Comparison of ENCODE assay signal across 18 cellular contexts in genomic region chr1:53621144-53621543, GRCh38.
DNase-seq lines count a peak whose midpoint lies in the region; ATAC-seq and TF ChIP-seq lines count a peak whose summit lies in the region.
"Had no signal": no experiment of that assay in that cellular context is flagged by ENCODE, and none has a peak within 500 bp of the region (broad histone marks: within the 10 kb centered on the region; RNA-seq: fewer than 3 reads in every experiment).

No MANE protein-coding gene starts in this region.

- H3K9me3 Mint-ChIP-seq in natural killer cell, result no peaks in the 10 kb centered on the region
- H3K9me3 Mint-ChIP-seq in natural killer cell treated with Interleukin-12 subunit alpha and Interleukin-12 subunit beta and Interleukin-15 and Interleukin-18, amount 100 ng/mL, for 72 hours, result no peaks in the 10 kb centered on the region
- no peaks in the 10 kb centered on the region for H3K9me3 Mint-ChIP-seq in endodermal cell
- H3K9me3 Mint-ChIP-seq in glutamatergic neuron (ENCODE audit: unreplicated experiment), result peaks cover 3% of the 10 kb centered on the region

- DNase-seq in natural killer cell (peak; percentile 0), endodermal cell (peak; percentile 20), sigmoid colon (peak; percentile 40), occipital lobe (lab: John Stamatoyannopoulos, UW) (no peak), caudate nucleus (lab: John Stamatoyannopoulos, UW) (no peak), glutamatergic neuron (no peak)
- no peak for DNase-seq in natural killer cell treated with Interleukin-12 subunit alpha and Interleukin-12 subunit beta and Interleukin-15 and Interleukin-18, amount 100 ng/mL, for 72 hours (ENCODE audit: low spot score)
- DNase-seq: AML-193, KG1, NCI-H1048, NCI-H146, NCI-H2081 treated with DMSO at 0.1 percent for 48 hours, NCI-H226, NCI-H748 treated with DMSO at 0.1 percent for 48 hours, PC-9 had no signal

- H3K27me3 Mint-ChIP-seq in natural killer cell (ENCODE audit: low read depth in 2 of 2) (peaks cover 0 to 5% of the 10 kb centered on the region in 2 donors), endodermal cell (ENCODE audit: insufficient read depth) (no peaks in the 10 kb centered on the region), glutamatergic neuron (ENCODE audit: unreplicated experiment) (peaks cover 5% of the 10 kb centered on the region)
- peaks cover 0 to 4% of the 10 kb centered on the region in 2 donors for H3K27me3 Mint-ChIP-seq in natural killer cell treated with Interleukin-12 subunit alpha and Interleukin-12 subunit beta and Interleukin-15 and Interleukin-18, amount 100 ng/mL, for 72 hours

- H3K4me1 Mint-ChIP-seq in natural killer cell (no peaks in the 10 kb centered on the region), endodermal cell (no peaks in the 10 kb centered on the region), glutamatergic neuron (ENCODE audit: low read depth, unreplicated experiment) (peaks cover 19% of the 10 kb centered on the region)
- H3K4me1 Mint-ChIP-seq in natural killer cell treated with Interleukin-12 subunit alpha and Interleukin-12 subunit beta and Interleukin-15 and Interleukin-18, amount 100 ng/mL, for 72 hours (ENCODE audit: low read depth in 2 of 2), result no peaks in the 10 kb centered on the region

- H3K36me3 ChIP-seq in endodermal cell (ENCODE audit: control insufficient read depth, insufficient read depth, low read length) (no peaks in the 10 kb centered on the region), sigmoid colon (no peaks in the 10 kb centered on the region)

- H3K27ac Mint-ChIP-seq in natural killer cell, result no peak overlapping the region
- H3K27ac Mint-ChIP-seq in natural killer cell treated with Interleukin-12 subunit alpha and Interleukin-12 subunit beta and Interleukin-15 and Interleukin-18, amount 100 ng/mL, for 72 hours, result no peak overlapping the region
- no peak overlapping the region for H3K27ac Mint-ChIP-seq in endodermal cell
- no peak overlapping the region for H3K27ac Mint-ChIP-seq in glutamatergic neuron (ENCODE audit: unreplicated experiment)

- H3K27me3 ChIP-seq in endodermal cell (ENCODE audit: control insufficient read depth, insufficient read depth, low read length, poor library complexity, severe bottlenecking), result no peaks in the 10 kb centered on the region
- no peaks in the 10 kb centered on the region for H3K27me3 ChIP-seq in sigmoid colon

- H3K36me3 Mint-ChIP-seq in natural killer cell (no peaks in the 10 kb centered on the region), endodermal cell (ENCODE audit: low read depth) (no peaks in the 10 kb centered on the region), glutamatergic neuron (ENCODE audit: unreplicated experiment) (no peaks in the 10 kb centered on the region)
- H3K36me3 Mint-ChIP-seq in natural killer cell treated with Interleukin-12 subunit alpha and Interleukin-12 subunit beta and Interleukin-15 and Interleukin-18, amount 100 ng/mL, for 72 hours, result no peaks in the 10 kb centered on the region

- H3K4me3 ChIP-seq in endodermal cell (ENCODE audit: low read length) (no peak overlapping the region), sigmoid colon (no peak overlapping the region)
- H3K4me3 ChIP-seq: PC-9 had no signal

- TF ChIP-seq EP300 in sigmoid colon (IDR thresholded peaks at IDR 0.05), result no peak

- intact Hi-C loops in natural killer cell (cut with micrococcal nuclease) (no loop called here), sigmoid colon (cut with DNase I) (no loop called here)

- ATAC-seq in natural killer cell (no peak), GM19455 (IDR thresholded peaks at IDR 0.05; ENCODE audit: unreplicated experiment) (no peak)
- no peak for ATAC-seq in natural killer cell treated with Interleukin-12 subunit alpha and Interleukin-12 subunit beta and Interleukin-15 and Interleukin-18, amount 100 ng/mL, for 72 hours
- ATAC-seq: HCT116 had no signal

- WGBS in endodermal cell (ENCODE audit: insufficient coverage in 1 of 2, insufficient read length in 1 of 2), 2 experiments, result 94% methylated on average over 3 to 4 of the region's 4 CpGs
- WGBS in sigmoid colon, 2 donors, result 84 to 85% methylated on average over 4 of the region's 4 CpGs

- H3K27ac ChIP-seq in endodermal cell (ENCODE audit: low read depth, low read length) (no peak overlapping the region), sigmoid colon (no peak overlapping the region), caudate nucleus (ENCODE audit: low read depth, low read length) (no peak overlapping the region)
- H3K27ac ChIP-seq: HL-60, PC-9 had no signal

- no peaks in the 10 kb centered on the region for H3K4me1 ChIP-seq in endodermal cell (ENCODE audit: control insufficient read depth, insufficient read depth, low read length)
- H3K4me1 ChIP-seq in sigmoid colon, result no peaks in the 10 kb centered on the region

- H3K4me3 Mint-ChIP-seq in natural killer cell (no peak overlapping the region), endodermal cell (no peak overlapping the region), glutamatergic neuron (ENCODE audit: unreplicated experiment) (no peak overlapping the region)
- no peak overlapping the region for H3K4me3 Mint-ChIP-seq in natural killer cell treated with Interleukin-12 subunit alpha and Interleukin-12 subunit beta and Interleukin-15 and Interleukin-18, amount 100 ng/mL, for 72 hours

- H3K9me3 ChIP-seq in endodermal cell (ENCODE audit: control insufficient read depth, low read length) (no peaks in the 10 kb centered on the region), sigmoid colon (no peaks in the 10 kb centered on the region)

- TF ChIP-seq POLR2A in sigmoid colon (IDR thresholded peaks at IDR 0.05), result no peak

- H3K9ac ChIP-seq in endodermal cell (ENCODE audit: extremely low read depth, low read length, poor library complexity, severe bottlenecking), result no peak overlapping the region

- TF ChIP-seq CTCF in natural killer cell (IDR thresholded peaks at IDR 0.05) (no peak), endodermal cell (conservative IDR thresholded peaks at IDR 0.05) (no peak), sigmoid colon (IDR thresholded peaks at IDR 0.05) (no peak), glutamatergic neuron (IDR thresholded peaks at IDR 0.05; ENCODE audit: partially characterized antibody, unreplicated experiment) (no peak)

Comparison
In these comparisons a context has a peak if more than half of its experiments do, and no peak if none do; other contexts are left out.
1. DNase-seq: peak in natural killer cell (single experiment), endodermal cell (single experiment) and sigmoid colon (single experiment); none in natural killer cell treated with Interleukin-12 subunit alpha and Interleukin-12 subunit beta and Interleukin-15 and Interleukin-18, amount 100 ng/mL, for 72 hours (single experiment), occipital lobe (single experiment), caudate nucleus (0 of 61) and glutamatergic neuron (single experiment).